Comparison of ENCODE assay signal across 20 cellular contexts in the genomic region with DNA sequence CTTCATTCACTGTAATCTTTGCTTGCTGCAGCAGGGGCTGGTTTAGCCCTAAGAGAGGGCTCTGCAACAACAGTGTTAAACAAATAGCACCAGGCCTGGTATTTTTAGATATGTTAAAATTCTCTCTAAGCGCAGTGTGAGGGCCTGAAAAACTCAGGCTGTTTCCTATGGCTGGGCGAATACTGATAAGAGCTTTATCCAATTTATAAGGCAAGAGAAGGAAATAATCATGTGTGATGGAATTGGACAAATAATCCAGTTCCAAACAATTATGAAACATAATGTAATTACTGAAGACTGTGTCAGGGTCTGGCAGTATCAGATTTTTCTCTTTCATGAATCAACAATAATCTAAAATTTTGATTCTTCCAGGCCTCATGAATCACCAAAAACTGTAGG.
A peak's percentile ranks its signal among the peaks of the same experiment; 100 is the strongest.
DNase-seq lines count a peak whose midpoint lies in the region; ATAC-seq and TF ChIP-seq lines count a peak whose summit lies in the region.
"Had no signal": no experiment of that assay in that cellular context is flagged by ENCODE, and none has a peak within 500 bp of the region (broad histone marks: within the 10 kb centered on the region; RNA-seq: fewer than 3 reads in every experiment).

No MANE protein-coding gene starts in this region.

- H3K4me1 ChIP-seq in GM23338 (ENCODE audit: insufficient read depth) (peaks cover 25% of the 10 kb centered on the region), SK-N-SH (ENCODE audit: control insufficient read depth in 1 of 2, insufficient read depth in 2 of 2, low read depth in 1 of 2, low read length in 1 of 2) (peaks cover 0 to 14% of the 10 kb centered on the region in 2 experiments; a peak in 2 of 4 replicates), mesendoderm (ENCODE audit: control insufficient read depth, low read depth, low read length) (peaks cover 3% of the 10 kb centered on the region), vagina (no peaks in the 10 kb centered on the region)

- H3K9me2 ChIP-seq in GM23338 (ENCODE audit: insufficient read depth) (peaks cover 10% of the 10 kb centered on the region), SK-N-SH (no peaks in the 10 kb centered on the region)

- no peak overlapping the region for H4K8ac ChIP-seq in mesendoderm (ENCODE audit: low read depth, low read length)

- peak; percentile 37 for TF ChIP-seq RAD21 in SK-N-SH (IDR thresholded peaks at IDR 0.05; ENCODE audit: low read length)

- no peak overlapping the region for H2BK15ac ChIP-seq in mesendoderm (replicated peaks; ENCODE audit: low read depth)

- H3K9me3 ChIP-seq in SK-N-SH (no peaks in the 10 kb centered on the region), vagina (no peaks in the 10 kb centered on the region)
- H3K9me3 ChIP-seq: BLaER1 treated with 17β-estradiol and CSF1 and Interleukin-3, amounts not matched to agents 10 nM and 100 nM had no signal

- H3K4me1 Mint-ChIP-seq in GM23338: peaks cover 35% of the 10 kb centered on the region

- intact Hi-C loops in vagina (cut with DNase I): no loop called here

- no peak overlapping the region for H3K27ac Mint-ChIP-seq in GM23338
- H3K27ac Mint-ChIP-seq: HFFc6 had no signal

- no peak overlapping the region for H3K4me3 Mint-ChIP-seq in GM23338
- H3K4me3 Mint-ChIP-seq: HFFc6 had no signal

- ATAC-seq in GM23338 (peak; percentile 29; the same call in 1 of the 3 replicates), HG03097 (IDR thresholded peaks at IDR 0.05; ENCODE audit: low FRiP score, unreplicated experiment) (no peak)

- H4K5ac ChIP-seq in mesendoderm (ENCODE audit: low read length): no peak overlapping the region

- no peak overlapping the region for H3K23ac ChIP-seq in mesendoderm (ENCODE audit: low read length)

- no peak overlapping the region for H2BK5ac ChIP-seq in mesendoderm (ENCODE audit: low read length)

- H3K36me3 Mint-ChIP-seq in GM23338 (ENCODE audit: low read depth): no peaks in the 10 kb centered on the region

- peak overlapping the region; percentile 47 for H3K56ac ChIP-seq in mesendoderm (ENCODE audit: low read length)

- H3K4me3 ChIP-seq in GM23338 (no peak overlapping the region), SK-N-SH (ENCODE audit: low read depth in 2 of 2, low read length in 1 of 2) (no peak overlapping the region), mesendoderm (ENCODE audit: low read length) (no peak overlapping the region), vagina (no peak overlapping the region)
- H3K4me3 ChIP-seq: BLaER1 treated with 17β-estradiol and CSF1 and Interleukin-3, amounts not matched to agents 10 nM and 100 nM; PC-9; SK-N-MC had no signal

- H3K27ac ChIP-seq in GM23338 (ENCODE audit: low read depth): no peak overlapping the region
- peak overlapping the region in 1 of 2 experiments; percentile 39; a peak in 2 of 4 replicates for H3K27ac ChIP-seq in SK-N-SH (ENCODE audit: low read depth in 2 of 2, low read length in 1 of 2)
- H3K27ac ChIP-seq in mesendoderm (ENCODE audit: low read depth, low read length): no peak overlapping the region
- no peak overlapping the region for H3K27ac ChIP-seq in vagina
- H3K27ac ChIP-seq: BLaER1 treated with 17β-estradiol and CSF1 and Interleukin-3, amounts not matched to agents 10 nM and 100 nM; PC-9; RWPE1; SK-N-MC had no signal

- H3K27me3 ChIP-seq in GM23338 (ENCODE audit: insufficient read depth) (no peaks in the 10 kb centered on the region; the same call in 1 of the 2 replicates), SK-N-SH (ENCODE audit: insufficient read depth) (no peaks in the 10 kb centered on the region), mesendoderm (ENCODE audit: insufficient read depth, low read length, poor library complexity) (no peaks in the 10 kb centered on the region), vagina (no peaks in the 10 kb centered on the region)
- H3K27me3 ChIP-seq: BLaER1 treated with 17β-estradiol and CSF1 and Interleukin-3, amounts not matched to agents 10 nM and 100 nM had no signal

- TF ChIP-seq CTCF in GM23338 (conservative IDR thresholded peaks at IDR 0.05; ENCODE audit: low read depth in 2 of 2) (no peak), SK-N-SH (IDR thresholded peaks at IDR 0.05) (no peak), vagina (IDR thresholded peaks at IDR 0.05) (no peak)

- no peaks in the 10 kb centered on the region for H3K79me2 ChIP-seq in GM23338 (replicated peaks; ENCODE audit: insufficient read depth)
- H3K79me2 ChIP-seq in SK-N-SH (ENCODE audit: insufficient read depth): no peaks in the 10 kb centered on the region
- H3K79me2 ChIP-seq in mesendoderm (ENCODE audit: control insufficient read depth, insufficient read depth, low read length): no peaks in the 10 kb centered on the region

- no peak overlapping the region for H3K4ac ChIP-seq in mesendoderm (ENCODE audit: low read depth, low read length)

- no peak for TF ChIP-seq POLR2A in vagina (IDR thresholded peaks at IDR 0.05)

- H3K9ac ChIP-seq in SK-N-SH: no peak overlapping the region
- H3K9ac ChIP-seq in mesendoderm (ENCODE audit: low read length): no peak overlapping the region
- H3K9ac ChIP-seq: BLaER1 treated with 17β-estradiol and CSF1 and Interleukin-3, amounts not matched to agents 10 nM and 100 nM had no signal

- H4K20me1 ChIP-seq in GM23338 (replicated peaks; ENCODE audit: insufficient read depth): no peaks in the 10 kb centered on the region
- H4K20me1 ChIP-seq in SK-N-SH (ENCODE audit: insufficient read depth): no peaks in the 10 kb centered on the region
- H4K20me1 ChIP-seq: BLaER1 treated with 17β-estradiol and CSF1 and Interleukin-3, amounts not matched to agents 10 nM and 100 nM had no signal

- peak overlapping the region; percentile 93 for H2AFZ ChIP-seq in GM23338
- H2AFZ ChIP-seq in SK-N-SH (ENCODE audit: low read depth): no peak overlapping the region
- H2AFZ ChIP-seq: PC-9 had no signal

- no peak overlapping the region for H2AK5ac ChIP-seq in mesendoderm (ENCODE audit: low read length)

- H3F3A ChIP-seq in GM23338 (replicated peaks; ENCODE audit: low read depth) (no peaks in the 10 kb centered on the region), SK-N-SH (replicated peaks; ENCODE audit: insufficient read depth) (no peaks in the 10 kb centered on the region)

- no peaks in the 10 kb centered on the region for H3K79me1 ChIP-seq in mesendoderm (ENCODE audit: low read length)

- peaks cover 2% of the 10 kb centered on the region for H3K27me3 Mint-ChIP-seq in GM23338 (ENCODE audit: insufficient read depth, low read depth, poor library complexity)

- H3K36me3 ChIP-seq in GM23338 (ENCODE audit: insufficient read depth): no peaks in the 10 kb centered on the region
- H3K36me3 ChIP-seq in SK-N-SH (replicated peaks in 1 of 2; ENCODE audit: control insufficient read depth in 1 of 2, insufficient read depth in 2 of 2, low read length in 1 of 2): no peaks in the 10 kb centered on the region
- H3K36me3 ChIP-seq in mesendoderm (ENCODE audit: control insufficient read depth, insufficient read depth, low read length): no peaks in the 10 kb centered on the region
- no peaks in the 10 kb centered on the region for H3K36me3 ChIP-seq in vagina
- H3K36me3 ChIP-seq: BLaER1 treated with 17β-estradiol and CSF1 and Interleukin-3, amounts not matched to agents 10 nM and 100 nM had no signal

- POLR2A ChIA-PET in SK-N-SH (lab: Yijun Ruan, JAX): no interaction called here

- 0 out of 2 replicates have a peak overlapping the region, but pooled peaks have one; percentile 34 for H3K4me2 ChIP-seq in GM23338
- no peak overlapping the region for H3K4me2 ChIP-seq in SK-N-SH
- H3K4me2 ChIP-seq in mesendoderm (ENCODE audit: low read length): no peak overlapping the region
- H3K4me2 ChIP-seq: PC-9 had no signal

- no peak overlapping the region for H2BK120ac ChIP-seq in mesendoderm (ENCODE audit: low read depth, low read length)

- H3K18ac ChIP-seq in mesendoderm (ENCODE audit: low read length): no peak overlapping the region

- peak in 1 of 2 experiments; percentile 36; a peak in 1 of 4 replicates for TF ChIP-seq EP300 in SK-N-SH (IDR thresholded peaks at IDR 0.05; ENCODE audit: borderline replicate concordance in 1 of 2, low read depth in 1 of 2, low read length in 1 of 2)

- H3K9me3 Mint-ChIP-seq in GM23338: no peaks in the 10 kb centered on the region

- CTCF ChIA-PET in SK-N-SH (lab: Yijun Ruan, JAX): interaction anchor here (1.0 kb wide), 1 partner anchor 14 kb away, joined by 3 read pairs; no protein-coding TSS in a partner anchor

- 51% methylated on average over 2 of the region's 2 CpGs for WGBS in SK-N-SH (ENCODE audit: low lambda C conversion rate)
- no CpG with 5 or more reads among the region's 2 CpGs for WGBS in mesendoderm (ENCODE audit: extremely low coverage, insufficient coverage, low lambda C conversion rate)

- DNase-seq in GM23338 (ENCODE audit: low spot score) (no peak), SK-N-SH (peak; percentile 59), mesendoderm (no peak), vagina (ENCODE audit: extremely low spot score in 2 of 2) (no peak), OCI-M1 (lab: John Stamatoyannopoulos, UW) (no peak), NOMO-1 treated with dmso at 0.1 percent for 144 hours (lab: John Stamatoyannopoulos, UW; ENCODE audit: unreplicated experiment) (no peak)
- DNase-seq: DMS53, GDM1, HFFc6, MV-4-11, NCI-H1105 treated with DMSO at 0.1 percent for 48 hours, NCI-H2029 treated with DMSO at 0.1 percent for 48 hours, NCI-H345, NCI-H774, PC-9, SHP77 treated with DMSO at 0.1 percent for 48 hours had no signal

TF ChIP-seq in GM23338, 12 proteins besides CTCF, POLR2A, EP300 and RAD21 (continues in another document):
- no peak for TF ChIP-seq ZNF331 (CRISPR knock-in tag; IDR thresholded peaks at IDR 0.05; ENCODE audit: low read depth)
- TF ChIP-seq, protein P1, sequence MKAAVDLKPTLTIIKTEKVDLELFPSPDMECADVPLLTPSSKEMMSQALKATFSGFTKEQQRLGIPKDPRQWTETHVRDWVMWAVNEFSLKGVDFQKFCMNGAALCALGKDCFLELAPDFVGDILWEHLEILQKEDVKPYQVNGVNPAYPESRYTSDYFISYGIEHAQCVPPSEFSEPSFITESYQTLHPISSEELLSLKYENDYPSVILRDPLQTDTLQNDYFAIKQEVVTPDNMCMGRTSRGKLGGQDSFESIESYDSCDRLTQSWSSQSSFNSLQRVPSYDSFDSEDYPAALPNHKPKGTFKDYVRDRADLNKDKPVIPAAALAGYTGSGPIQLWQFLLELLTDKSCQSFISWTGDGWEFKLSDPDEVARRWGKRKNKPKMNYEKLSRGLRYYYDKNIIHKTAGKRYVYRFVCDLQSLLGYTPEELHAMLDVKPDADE (IDR thresholded peaks at IDR 0.05): no peak

TF ChIP-seq in SK-N-SH, 30 proteins besides CTCF, POLR2A, EP300 and RAD21 (continues in another document):
- TF ChIP-seq, protein P2, sequence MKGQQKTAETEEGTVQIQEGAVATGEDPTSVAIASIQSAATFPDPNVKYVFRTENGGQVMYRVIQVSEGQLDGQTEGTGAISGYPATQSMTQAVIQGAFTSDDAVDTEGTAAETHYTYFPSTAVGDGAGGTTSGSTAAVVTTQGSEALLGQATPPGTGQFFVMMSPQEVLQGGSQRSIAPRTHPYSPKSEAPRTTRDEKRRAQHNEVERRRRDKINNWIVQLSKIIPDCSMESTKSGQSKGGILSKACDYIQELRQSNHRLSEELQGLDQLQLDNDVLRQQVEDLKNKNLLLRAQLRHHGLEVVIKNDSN (IDR thresholded peaks at IDR 0.05; ENCODE audit: borderline replicate concordance, low read depth): no peak
- TF ChIP-seq CHD2 (IDR thresholded peaks at IDR 0.05; ENCODE audit: low read length, partially characterized antibody) (peak; percentile 55), POLR2AphosphoS5 (IDR thresholded peaks at IDR 0.05; ENCODE audit: low read depth, low read length) (no peak), RCOR1 (IDR thresholded peaks at IDR 0.05; ENCODE audit: low read length) (peak; percentile 97)
